Comparison of ENCODE assay signal across 22 cellular contexts in genomic region chr20:56928007-56928406, GRCh38.
"Had no signal": no experiment of that assay in that cellular context is flagged by ENCODE, and none has a peak within 500 bp of the region (broad histone marks: within the 10 kb centered on the region; RNA-seq: fewer than 3 reads in every experiment).

No MANE protein-coding gene starts in this region.

- H3K36me3 Mint-ChIP-seq: memory B cell, naive B cell, type B pancreatic cell had no signal

- H3K27ac Mint-ChIP-seq: dendritic cell treated with granulocyte-macrophage colony-stimulating factor and Interleukin-4, amounts not matched to agents 40 ng/mL and 50 ng/mL, for 4 days; effector memory CD8-positive, alpha-beta T cell; memory B cell; naive B cell; nephron; type B pancreatic cell had no signal

- H3K4me3 Mint-ChIP-seq: dendritic cell treated with granulocyte-macrophage colony-stimulating factor and Interleukin-4, amounts not matched to agents 40 ng/mL and 50 ng/mL, for 4 days; effector memory CD8-positive, alpha-beta T cell; memory B cell; naive B cell; nephron had no signal

- H3K27ac ChIP-seq: hepatocyte, left ventricle myocardium inferior, lower lobe of right lung, neutrophil, right atrium auricular region, stomach, thoracic aorta had no signal

- H3K9me3 Mint-ChIP-seq: dendritic cell treated with granulocyte-macrophage colony-stimulating factor and Interleukin-4, amounts not matched to agents 40 ng/mL and 50 ng/mL, for 4 days; effector memory CD8-positive, alpha-beta T cell; type B pancreatic cell had no signal

- H3K36me3 ChIP-seq: left ventricle myocardium inferior, lower lobe of right lung, neutrophil, right atrium auricular region, stomach, thoracic aorta had no signal

- H3K4me1 ChIP-seq: lower lobe of right lung had no signal

- H3K9me3 ChIP-seq: left ventricle myocardium inferior, lower lobe of right lung, neutrophil, right atrium auricular region, thoracic aorta had no signal

- H3K4me3 ChIP-seq: hepatocyte, left ventricle myocardium inferior, lower lobe of right lung, right atrium auricular region, stomach, thoracic aorta had no signal

- H3K4me1 Mint-ChIP-seq: memory B cell had no signal

- DNase-seq: cerebellar nuclear complex; effector memory CD8-positive, alpha-beta T cell; foreskin melanocyte; head of caudate nucleus; kidney; left cardiac atrium; left ventricle myocardium inferior; lower lobe of right lung; naive B cell; small intestine; stimulated activated CD4-positive, alpha-beta T cell treated with anti-CD3 and anti-CD28 coated beads, Interleukin-12 subunit alpha, Interleukin-12 subunit beta, amount 100 ng/mL, for 4 hours; stimulated activated naive CD4-positive, alpha-beta T cell; stomach; substantia nigra had no signal
